ENCODE assay signal across 29 cellular contexts in the genomic region with DNA sequence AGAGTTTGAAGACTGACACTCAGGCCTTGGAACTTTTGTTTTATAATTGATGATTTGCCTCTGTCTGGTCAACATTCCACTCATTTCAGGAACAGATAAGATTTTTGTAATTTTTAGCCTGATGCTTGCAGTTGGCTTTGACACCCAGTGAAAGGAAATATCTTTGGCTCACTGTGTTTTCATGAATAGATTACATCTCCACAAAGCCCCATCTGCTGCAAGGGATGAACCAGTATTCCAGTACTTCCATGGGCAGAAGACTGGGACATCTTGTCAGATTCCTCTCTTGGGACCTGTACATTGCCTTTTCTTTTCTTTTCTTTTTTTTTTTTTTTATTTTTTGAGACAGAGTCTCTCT. TPM values are rescaled to one million over a fixed set of nuclear protein-coding genes. Genes with fewer than 3 reads are reported as not detected.
"Had no signal": no experiment of that assay in that cellular context is flagged by ENCODE, and none has a peak within 500 bp of the region (broad histone marks: within the 10 kb centered on the region; RNA-seq: fewer than 3 reads in every experiment).

No MANE protein-coding gene starts in this region.

- FAIRE-seq: kidney had no signal

- H3K27me3 ChIP-seq: esophagus squamous epithelium, stomach, suprapubic skin had no signal

- H3K4me2 ChIP-seq: smooth muscle cell had no signal

- H3K27ac ChIP-seq: esophagus squamous epithelium, lower lobe of right lung, stomach, suprapubic skin had no signal

- H3K27me3 Mint-ChIP-seq: activated CD4-positive, alpha-beta T cell treated with anti-CD3 and anti-CD28 coated beads for 36 hours; activated naive CD8-positive, alpha-beta T cell treated with anti-CD3 and anti-CD28 coated beads for 36 hours; naive thymus-derived CD4-positive, alpha-beta T cell; stimulated activated memory B cell treated with anti-CD40 and anti-IgM and Interleukin-4, amounts not matched to agents 10 μg/mL and 1 μg/mL and 100 μg/mL, for 72 hours; type B pancreatic cell had no signal

- H3K9me3 Mint-ChIP-seq: activated naive CD8-positive, alpha-beta T cell treated with anti-CD3 and anti-CD28 coated beads for 36 hours; activated T-cell treated with anti-CD3 and anti-CD28 coated beads, Interleukin-2, amount 50 U/mL, for 4 hours; naive thymus-derived CD4-positive, alpha-beta T cell; neural crest cell; stimulated activated memory B cell treated with anti-CD40 and anti-IgM and Interleukin-4, amounts not matched to agents 10 μg/mL and 1 μg/mL and 100 μg/mL, for 72 hours; type B pancreatic cell; WTC11 had no signal

- ATAC-seq: activated CD4-positive, alpha-beta T cell treated with anti-CD3 and anti-CD28 coated beads for 36 hours; activated T-cell treated with anti-CD3 and anti-CD28 coated beads, Interleukin-2, amount 50 U/mL, for 4 hours; naive thymus-derived CD4-positive, alpha-beta T cell; sciatic nerve; stimulated activated memory B cell treated with anti-CD40 and anti-IgM and Interleukin-4, amounts not matched to agents 10 μg/mL and 1 μg/mL and 100 μg/mL, for 72 hours; WTC11 had no signal

- H3K27ac Mint-ChIP-seq: activated CD4-positive, alpha-beta T cell treated with anti-CD3 and anti-CD28 coated beads for 36 hours; activated naive CD8-positive, alpha-beta T cell treated with anti-CD3 and anti-CD28 coated beads for 36 hours; endodermal cell; stimulated activated memory B cell treated with anti-CD40 and anti-IgM and Interleukin-4, amounts not matched to agents 10 μg/mL and 1 μg/mL and 100 μg/mL, for 72 hours; type B pancreatic cell had no signal

- H3K4me3 ChIP-seq: esophagus squamous epithelium, lower lobe of right lung, smooth muscle cell, stomach, suprapubic skin had no signal

- H3K4me3 Mint-ChIP-seq: activated CD4-positive, alpha-beta T cell treated with anti-CD3 and anti-CD28 coated beads for 36 hours; activated naive CD8-positive, alpha-beta T cell treated with anti-CD3 and anti-CD28 coated beads for 36 hours; activated T-cell treated with anti-CD3 and anti-CD28 coated beads, Interleukin-2, amount 50 U/mL, for 4 hours; endodermal cell; naive thymus-derived CD4-positive, alpha-beta T cell; neural crest cell; stimulated activated memory B cell treated with anti-CD40 and anti-IgM and Interleukin-4, amounts not matched to agents 10 μg/mL and 1 μg/mL and 100 μg/mL, for 72 hours; type B pancreatic cell; WTC11 had no signal

- H3K4me1 ChIP-seq: lower lobe of right lung, stomach, suprapubic skin had no signal

- H3K4me1 Mint-ChIP-seq: activated CD4-positive, alpha-beta T cell treated with anti-CD3 and anti-CD28 coated beads for 36 hours; activated naive CD8-positive, alpha-beta T cell treated with anti-CD3 and anti-CD28 coated beads for 36 hours; naive thymus-derived CD4-positive, alpha-beta T cell; stimulated activated memory B cell treated with anti-CD40 and anti-IgM and Interleukin-4, amounts not matched to agents 10 μg/mL and 1 μg/mL and 100 μg/mL, for 72 hours had no signal

- DNase-seq: activated CD4-positive, alpha-beta T cell treated with anti-CD3 and anti-CD28 coated beads for 36 hours; activated CD4-positive, alpha-beta T cell treated with anti-CD3 and anti-CD28 coated beads, Interleukin-2, amount 50 U/mL, for 4 hours; activated CD8-positive, alpha-beta memory T cell treated with anti-CD3 and anti-CD28 coated beads, Interleukin-2, amount 50 U/mL, for 48 hours; activated naive CD4-positive, alpha-beta T cell treated with Interleukin-2 at 50 U/mL for 16 hours; activated naive CD8-positive, alpha-beta T cell treated with anti-CD3 and anti-CD28 coated beads for 36 hours; activated T-cell treated with anti-CD3 and anti-CD28 coated beads, Interleukin-2, amount 50 U/mL, for 4 hours; amniotic stem cell; cerebellar nuclear complex; cortex of kidney; endodermal cell; esophagus squamous epithelium; kidney; lower lobe of right lung; naive thymus-derived CD4-positive, alpha-beta T cell; stimulated activated CD4-positive, alpha-beta T cell treated with anti-CD3 and anti-CD28 coated beads, Interleukin-15, amount 100 ng/mL, for 24 hours; stomach; T-helper 9 cell had no signal

- H3K9me3 ChIP-seq: esophagus squamous epithelium, lower lobe of right lung, stomach, suprapubic skin had no signal

RNA-seq across cellular contexts. Expression of a gene that starts 28.4 kb away (rescaled TPM):
- total RNA-seq: activated CD4-positive, alpha-beta T cell treated with anti-CD3 and anti-CD28 coated beads for 36 hours; activated CD8-positive, alpha-beta memory T cell treated with anti-CD3 and anti-CD28 coated beads for 36 hours; activated naive CD8-positive, alpha-beta T cell treated with anti-CD3 and anti-CD28 coated beads for 36 hours; activated T-cell treated with anti-CD3 and anti-CD28 coated beads, Interleukin-2, amount 50 U/mL, for 4 hours; esophagus squamous epithelium; glomerular endothelial cell; lower lobe of right lung; mesenteric fat pad; naive thymus-derived CD4-positive, alpha-beta T cell; neural crest cell; posterior vena cava; sciatic nerve; smooth muscle cell; stomach; suprapubic skin; T-helper 1 cell treated with Interleukin-12 subunit alpha and Interleukin-12 subunit beta and Interleukin-4 antibody, amounts not matched to agents 30 ng/mL and 1 ng/mL, for 36 hours had no signal
- polyA plus RNA-seq: naive thymus-derived CD4-positive, alpha-beta T cell; smooth muscle cell; stomach had no signal
